Comparison of ENCODE assay signal across 8 cellular contexts in the genomic region with DNA sequence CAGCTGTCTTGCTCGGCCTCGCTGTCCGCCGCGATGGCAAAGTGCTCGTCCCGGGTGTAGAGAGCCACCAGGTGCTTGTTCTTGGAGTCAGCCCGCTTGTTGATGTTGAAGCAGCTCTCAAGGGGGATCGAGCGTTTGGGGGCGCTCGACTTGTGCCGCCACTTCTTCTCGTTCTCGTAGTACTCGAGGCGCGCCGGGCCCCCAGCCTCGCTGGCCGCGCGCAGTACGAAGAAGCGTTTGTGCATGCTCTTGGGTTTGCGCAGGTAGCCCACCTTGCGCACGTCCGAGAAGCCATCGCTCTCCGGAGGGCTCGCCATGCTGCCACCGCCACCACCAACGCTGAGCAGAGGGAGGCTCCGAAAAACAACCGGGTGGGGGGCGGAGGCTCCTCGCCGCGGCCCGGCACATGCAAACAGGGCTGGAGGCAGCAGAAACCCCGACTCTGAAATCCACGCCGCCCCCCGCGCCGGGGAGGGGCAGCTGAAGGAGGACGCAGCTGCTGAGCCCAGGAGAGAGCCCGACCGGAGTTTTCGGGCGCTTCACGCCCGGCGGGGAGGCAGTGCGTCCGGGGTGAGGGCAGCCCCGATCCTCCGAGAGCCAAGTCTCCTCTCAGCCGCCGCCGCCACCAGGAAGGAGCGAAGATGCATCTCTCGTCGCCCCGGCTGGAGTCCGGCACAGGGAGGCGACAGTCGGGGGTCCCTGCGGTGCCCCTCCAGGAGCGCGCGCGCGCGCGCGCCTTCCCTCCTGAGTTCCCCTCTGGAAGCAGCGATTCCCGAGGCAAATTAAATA. TPM values are rescaled to one million over a fixed set of nuclear protein-coding genes. Genes with fewer than 3 reads are reported as not detected.
DNase-seq lines count a peak whose midpoint lies in the region; ATAC-seq, FAIRE-seq and TF ChIP-seq lines count a peak whose summit lies in the region.

No MANE protein-coding gene starts in this region.

- H3K4me3 Mint-ChIP-seq in activated CD4-positive, alpha-beta memory T cell treated with anti-CD3 and anti-CD28 coated beads for 36 hours: peak overlapping the region; percentile 77

- peaks cover 15% of the 10 kb centered on the region for H3K4me1 ChIP-seq in endothelial cell of umbilical vein (ENCODE audit: control insufficient read depth, extremely low read depth, insufficient read depth, low read length)

- H3K27me3 ChIP-seq in BJ (ENCODE audit: control insufficient read depth, insufficient read depth, low read length) (no peaks in the 10 kb centered on the region), endothelial cell of umbilical vein (ENCODE audit: control insufficient read depth in 2 of 2, insufficient read depth in 2 of 2, low read length in 2 of 2) (peaks cover 19 to 27% of the 10 kb centered on the region in 2 experiments)

- H3K27ac ChIP-seq in endothelial cell of umbilical vein (ENCODE audit: insufficient read depth, low read depth, low read length): no peak overlapping the region
- peak overlapping the region; percentile 61 for H3K27ac ChIP-seq in temporal lobe (ENCODE audit: low read depth, low read length)

- POLR2A ChIA-PET in BJ (lab: Charles Lee) (interaction anchor here (0.6 kb wide), 1 partner anchor 321 kb away, joined by 3 read pairs; no protein-coding TSS in a partner anchor), endothelial cell of umbilical vein (lab: Charles Lee) (no interaction called here)
- POLR2A ChIA-PET in activated CD4-positive, alpha-beta memory T cell treated with anti-CD3 and anti-CD28 coated beads for 36 hours (lab: Charles Lee): interaction anchor here (2.4 kb wide), 1 partner anchor 37 kb away, joined by 11 read pairs; the partner anchor contains the start of gene RHBDD1

- no peaks in the 10 kb centered on the region for H4K20me1 ChIP-seq in endothelial cell of umbilical vein (replicated peaks; ENCODE audit: control insufficient read depth, extremely low read depth, insufficient read depth, low read length)

- H3K9me3 Mint-ChIP-seq in activated CD4-positive, alpha-beta memory T cell treated with anti-CD3 and anti-CD28 coated beads for 36 hours: no peaks in the 10 kb centered on the region

- peaks cover 30% of the 10 kb centered on the region for H3K4me1 Mint-ChIP-seq in activated CD4-positive, alpha-beta memory T cell treated with anti-CD3 and anti-CD28 coated beads for 36 hours (ENCODE audit: low read depth)

- intact Hi-C loops in activated CD4-positive, alpha-beta memory T cell treated with anti-CD3 and anti-CD28 coated beads for 36 hours (cut with micrococcal nuclease): loop anchor here (1.0 to 10.0 kb wide), 3 partner anchors 7 to 1874 kb away; partner anchors contain the start of gene RHBDD1
- intact Hi-C loops in endothelial cell of umbilical vein (cut with micrococcal nuclease): loop anchor here (1.0 to 10.0 kb wide), 3 partner anchors 7 to 764 kb away; no protein-coding TSS in a partner anchor

- H3K36me3 ChIP-seq in BJ (ENCODE audit: control insufficient read depth, insufficient read depth, low read length): peaks cover 26% of the 10 kb centered on the region
- no peaks in the 10 kb centered on the region for H3K36me3 ChIP-seq in endothelial cell of umbilical vein (ENCODE audit: control insufficient read depth in 2 of 2, extremely low read depth in 1 of 2, insufficient read depth in 2 of 2, low read length in 2 of 2)

- TF ChIP-seq POLR2A in endothelial cell of umbilical vein (IDR thresholded peaks at IDR 0.05; ENCODE audit: low read depth, low read length): no peak

- dilution Hi-C loops in endothelial cell of umbilical vein (cut with MboI; ENCODE audit: extremely low pct_ligation_motif_present, low sequenced_read_pairs): no loop called here

- no peak for DNase-seq in BJ (ENCODE audit: low read depth)
- no peak for DNase-seq in HTR-8/SVneo (ENCODE audit: insufficient read length, low spot score)
- DNase-seq in activated CD4-positive, alpha-beta memory T cell treated with anti-CD3 and anti-CD28 coated beads for 36 hours: peak; percentile 50
- no peak for DNase-seq in endothelial cell of umbilical vein (ENCODE audit: low read depth, low spot score)
- DNase-seq in mucosa of gallbladder (ENCODE audit: low spot score): peak; percentile 65

- peak overlapping the region; percentile 64 for H3K4me2 ChIP-seq in endothelial cell of umbilical vein (ENCODE audit: insufficient read depth, low read length)

- no peaks in the 10 kb centered on the region for H3K9me1 ChIP-seq in endothelial cell of umbilical vein (replicated peaks; ENCODE audit: control insufficient read depth, extremely low read depth, insufficient read depth, low read length)

- H3K4me3 ChIP-seq in BJ (ENCODE audit: low read depth, low read length) (peak overlapping the region; percentile 99), endothelial cell of umbilical vein (replicated peaks in 1 of 3; ENCODE audit: insufficient read depth in 1 of 3, low read depth in 1 of 3, low read length in 3 of 3) (peak overlapping the region; percentile 4 to 43 (median 35))

- no peaks in the 10 kb centered on the region for H3K9me3 ChIP-seq in endothelial cell of umbilical vein (replicated peaks; ENCODE audit: control insufficient read depth, insufficient read depth, low read length)

- TF ChIP-seq CTCF in BJ (IDR thresholded peaks at IDR 0.05; ENCODE audit: insufficient read depth, low read depth, low read length) (peak; percentile 38), endothelial cell of umbilical vein (IDR thresholded peaks at IDR 0.05; ENCODE audit: extremely low read depth in 1 of 2, insufficient read depth in 1 of 2, low read depth in 1 of 2, low read length in 2 of 2) (no peak)

- FAIRE-seq in HTR-8/SVneo (lab: Jason Lieb, UNC): peak; percentile 60
- no peak for FAIRE-seq in endothelial cell of umbilical vein (lab: Jason Lieb, UNC)

- no peaks in the 10 kb centered on the region for H3K79me2 ChIP-seq in endothelial cell of umbilical vein (ENCODE audit: control insufficient read depth, insufficient read depth, low read length)

- no peaks in the 10 kb centered on the region for H3K36me3 Mint-ChIP-seq in activated CD4-positive, alpha-beta memory T cell treated with anti-CD3 and anti-CD28 coated beads for 36 hours

- no peak overlapping the region for H3K27ac Mint-ChIP-seq in activated CD4-positive, alpha-beta memory T cell treated with anti-CD3 and anti-CD28 coated beads for 36 hours

- ATAC-seq in GM19397 (IDR thresholded peaks at IDR 0.05; ENCODE audit: unreplicated experiment) (peak; percentile 26), HG03196 (IDR thresholded peaks at IDR 0.05; ENCODE audit: unreplicated experiment) (no peak)

- no peak overlapping the region for H3K9ac ChIP-seq in endothelial cell of umbilical vein (replicated peaks; ENCODE audit: extremely low read depth, insufficient read depth, low read length)

- no TSS peak for BruUV-seq in endothelial cell of umbilical vein (replicated peaks; lab: Mats Ljungman, UMichigan)

- H2AFZ ChIP-seq in endothelial cell of umbilical vein (ENCODE audit: low read depth, low read length): peak overlapping the region; percentile 86

- peaks cover 9% of the 10 kb centered on the region for H3K27me3 Mint-ChIP-seq in activated CD4-positive, alpha-beta memory T cell treated with anti-CD3 and anti-CD28 coated beads for 36 hours

- CTCF ChIA-PET in BJ (lab: Yijun Ruan, JAX): interaction anchor here (0.5 to 3.0 kb wide), 13 partner anchors 10 to 1129 kb away, joined by 3 to 14 read pairs (median 4); no protein-coding TSS in a partner anchor
- CTCF ChIA-PET in activated CD4-positive, alpha-beta memory T cell treated with anti-CD3 and anti-CD28 coated beads for 36 hours (lab: Charles Lee): interaction anchor here (0.6 to 6.5 kb wide), 11 partner anchors 9 to 813 kb away, joined by 3 to 53 read pairs (median 3); no protein-coding TSS in a partner anchor
- CTCF ChIA-PET in endothelial cell of umbilical vein (lab: Charles Lee): interaction anchor here (0.7 to 2.3 kb wide), 4 partner anchors 9 to 1133 kb away, joined by 3 to 7 read pairs (median 4); no protein-coding TSS in a partner anchor

TF ChIP-seq in endothelial cell of umbilical vein, 7 proteins besides CTCF, POLR2A, EP300 and RAD21 (continues in another document):
- TF ChIP-seq MAX (IDR thresholded peaks at IDR 0.05; ENCODE audit: insufficient read depth, insufficient read length): no peak
- no peak for TF ChIP-seq JUN (IDR thresholded peaks at IDR 0.05; ENCODE audit: borderline replicate concordance, insufficient read depth, insufficient read length, low read depth)
- TF ChIP-seq EZH2 (IDR thresholded peaks at IDR 0.05; ENCODE audit: borderline replicate concordance, low read depth, low read length, severe bottlenecking): peak; percentile 81

RNA-seq across cellular contexts. Expression of gene IRS1, which starts 1.0 kb away (rescaled TPM):
- 12.4 and 13.0 TPM in 2 replicates for polyA plus RNA-seq in BJ (2011; rRNA removed)
- 22.7 and 26.8 TPM in 2 replicates for polyA minus RNA-seq in BJ (2011; rRNA and poly(A)+ RNA removed)
- 1 to 10 TPM; 2.0 to 2.1 TPM for total RNA-seq in activated CD4-positive, alpha-beta memory T cell treated with anti-CD3 and anti-CD28 coated beads for 36 hours
- total RNA-seq in endothelial cell of umbilical vein: 0.05 and 0.11 TPM in 2 replicates
- polyA plus RNA-seq in endothelial cell of umbilical vein: 0.10 and 0.13 TPM in 2 replicates
- 0.03 and 0.08 TPM in 2 replicates for polyA plus RNA-seq in endothelial cell of umbilical vein (2011; cell fraction: cytosol; rRNA removed)
- polyA plus RNA-seq in endothelial cell of umbilical vein (2011; cell fraction: nucleus; rRNA removed): 0.05 and 0.07 TPM in 2 replicates
- 0.56 and 0.64 TPM in 2 replicates for polyA plus RNA-seq in endothelial cell of umbilical vein (2012)
- polyA minus RNA-seq in endothelial cell of umbilical vein: 0.15 and 0.17 TPM in 2 replicates
- 0.10 TPM for polyA minus RNA-seq in endothelial cell of umbilical vein (2011; cell fraction: cytosol; rRNA and poly(A)+ RNA removed)
- 0.24 and 0.34 TPM in 2 replicates for polyA minus RNA-seq in endothelial cell of umbilical vein (2011; cell fraction: nucleus; rRNA and poly(A)+ RNA removed)
- total RNA-seq in mucosa of gallbladder: 35.9 TPM
- total RNA-seq in temporal lobe: 14.3 TPM

RNA-seq across cellular contexts. Expression of gene RHBDD1, which starts 37.2 kb away (rescaled TPM):
- 29.2 and 51.6 TPM in 2 replicates for polyA plus RNA-seq in BJ (2011; rRNA removed)
- 40.8 and 44.5 TPM in 2 replicates for polyA minus RNA-seq in BJ (2011; rRNA and poly(A)+ RNA removed)
- 10 to 100 TPM; 38.0 to 41.1 TPM for total RNA-seq in activated CD4-positive, alpha-beta memory T cell treated with anti-CD3 and anti-CD28 coated beads for 36 hours
- total RNA-seq in endothelial cell of umbilical vein: 16.1 and 19.4 TPM in 2 replicates
- 6.4 and 6.8 TPM in 2 replicates for polyA plus RNA-seq in endothelial cell of umbilical vein
- polyA plus RNA-seq in endothelial cell of umbilical vein (2011; cell fraction: cytosol; rRNA removed): 5.7 and 6.1 TPM in 2 replicates
- polyA plus RNA-seq in endothelial cell of umbilical vein (2011; cell fraction: nucleus; rRNA removed): 10.2 and 10.6 TPM in 2 replicates
- polyA plus RNA-seq in endothelial cell of umbilical vein (2012): 11.6 and 14.2 TPM in 2 replicates
- 26.2 and 35.5 TPM in 2 replicates for polyA minus RNA-seq in endothelial cell of umbilical vein
- polyA minus RNA-seq in endothelial cell of umbilical vein (2011; cell fraction: cytosol; rRNA and poly(A)+ RNA removed): 6.5 TPM
- 37.7 and 54.9 TPM in 2 replicates for polyA minus RNA-seq in endothelial cell of umbilical vein (2011; cell fraction: nucleus; rRNA and poly(A)+ RNA removed)
- total RNA-seq in mucosa of gallbladder: 36.7 TPM
- 14.5 TPM for total RNA-seq in temporal lobe

Comparison
In these comparisons a context has a peak if more than half of its experiments do, and no peak if none do; other contexts are left out.
1. DNase-seq: peak in activated CD4-positive, alpha-beta memory T cell treated with anti-CD3 and anti-CD28 coated beads for 36 hours (single experiment) and mucosa of gallbladder (single experiment); none in BJ (single experiment), HTR-8/SVneo (single experiment) and endothelial cell of umbilical vein (single experiment).